In the genomic region with DNA sequence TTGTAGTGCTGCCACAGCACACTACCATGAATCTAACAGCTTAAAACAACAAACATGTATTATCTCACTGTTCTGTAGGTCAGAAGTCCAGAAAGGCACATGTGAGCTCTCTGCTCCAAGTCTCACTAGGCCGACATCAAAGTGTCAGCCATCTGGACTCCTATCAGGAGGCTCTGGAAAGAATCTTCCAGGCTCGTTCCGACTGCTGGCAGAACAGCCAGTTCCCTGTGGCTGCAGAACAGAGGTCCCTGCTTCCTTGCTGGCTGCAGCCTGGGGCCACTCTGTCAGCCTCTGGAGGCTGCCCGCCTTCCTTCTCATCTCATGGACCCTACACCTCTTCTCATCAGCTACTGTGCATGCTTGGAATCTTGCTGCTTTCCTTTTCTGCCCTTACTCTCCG, we compare ENCODE assay signal across 18 cellular contexts.
DNase-seq lines count a peak whose midpoint lies in the region; FAIRE-seq and TF ChIP-seq lines count a peak whose summit lies in the region.
"Had no signal": no experiment of that assay in that cellular context is flagged by ENCODE, and none has a peak within 500 bp of the region (broad histone marks: within the 10 kb centered on the region; RNA-seq: fewer than 3 reads in every experiment).

No MANE protein-coding gene starts in this region.

- TF ChIP-seq EP300 in sigmoid colon (IDR thresholded peaks at IDR 0.05), result peak; percentile 40 to 92 (median 71)

- no peak overlapping the region for H3K4me3 ChIP-seq in sigmoid colon
- H3K4me3 ChIP-seq: A549, BLaER1, K562 had no signal

- TF ChIP-seq CTCF in sigmoid colon (IDR thresholded peaks at IDR 0.05), result no peak

- DNase-seq in ELF-1 (ENCODE audit: low read depth, low spot score) (peak; percentile 9), cerebellum (ENCODE audit: low spot score) (peak; percentile 43), islet precursor cell (peak; percentile 60), sigmoid colon (peak; percentile 85), RCC 7860 (ENCODE audit: low spot score) (no peak), cortex of kidney (lab: John Stamatoyannopoulos, UW) (no peak), HCEC 1CT (no peak)
- DNase-seq: Calu3; CD4-positive, alpha-beta memory T cell; GOT3; NCI-H187; NCI-H2227 treated with DMSO at 0.1 percent for 48 hours; NCI-H510A treated with DMSO at 0.1 percent for 48 hours; NCI-H774; SIG-M5 had no signal

- peak overlapping the region in 3 of 4 donors; percentile 52 to 66 (median 60) for H3K27ac ChIP-seq in sigmoid colon
- H3K27ac ChIP-seq: A549, BLaER1 had no signal

- peaks cover 0 to 30% (median 22%) of the 10 kb centered on the region in 4 donors for H3K4me1 ChIP-seq in sigmoid colon
- H3K4me1 ChIP-seq: A549, BLaER1 had no signal

- WGBS in sigmoid colon, 2 donors, result 54 to 66% methylated on average over 5 of the region's 5 CpGs

- TF ChIP-seq POLR2A in sigmoid colon (IDR thresholded peaks at IDR 0.05), result no peak

- no peaks in the 10 kb centered on the region for H3K27me3 ChIP-seq in sigmoid colon

- no peaks in the 10 kb centered on the region for H3K9me3 ChIP-seq in sigmoid colon
- H3K9me3 ChIP-seq: A549, BLaER1 had no signal

- no peaks in the 10 kb centered on the region for H3K36me3 ChIP-seq in sigmoid colon
- H3K36me3 ChIP-seq: BLaER1 had no signal

- intact Hi-C loops in sigmoid colon (cut with DNase I), result loop anchor here (5.0 kb wide), 1 partner anchor 170 kb away; no protein-coding TSS in a partner anchor

- no peak for FAIRE-seq in RCC 7860 (lab: Jason Lieb, UNC)
- FAIRE-seq: A549, K562 had no signal

Comparison
In these comparisons a context has a peak if more than half of its experiments do, and no peak if none do; other contexts are left out.
1. DNase-seq: peak in ELF-1 (single experiment), cerebellum (single experiment), islet precursor cell (single experiment) and sigmoid colon (single experiment); none in RCC 7860 (single experiment), cortex of kidney (single experiment) and HCEC 1CT (single experiment).